ENCODE assay signal across 15 cellular contexts in genomic region chr9:138024131-138024530, GRCh38.
A peak's percentile ranks its signal among the peaks of the same experiment; 100 is the strongest.
DNase-seq lines count a peak whose midpoint lies in the region; ATAC-seq and TF ChIP-seq lines count a peak whose summit lies in the region.
"Had no signal": no experiment of that assay in that cellular context is flagged by ENCODE, and none has a peak within 500 bp of the region (broad histone marks: within the 10 kb centered on the region; RNA-seq: fewer than 3 reads in every experiment).

No MANE protein-coding gene starts in this region.

- H2AFZ ChIP-seq in GM23338 (peak overlapping the region; percentile 86), parathyroid adenoma (peak overlapping the region; percentile 69)
- H2AFZ ChIP-seq: GM23248 had no signal

- H3K4me2 ChIP-seq in GM23338 (peak overlapping the region; percentile 79), parathyroid adenoma (ENCODE audit: low read length) (peak overlapping the region; percentile 37)

- H3K36me3 Mint-ChIP-seq in GM23338 (ENCODE audit: low read depth), result peaks cover 22% of the 10 kb centered on the region
- H3K36me3 Mint-ChIP-seq: activated naive CD4-positive, alpha-beta T cell treated with anti-CD3 and anti-CD28 coated beads, Interleukin-2, amount 50 U/mL, for 24 hours had no signal

- H3K27me3 ChIP-seq in GM23338 (ENCODE audit: insufficient read depth) (peaks cover 8% of the 10 kb centered on the region), Panc1 (ENCODE audit: control insufficient read depth, insufficient read depth, low read length) (no peaks in the 10 kb centered on the region), iPS-18a (ENCODE audit: control insufficient read depth, insufficient read depth, low read length) (peaks cover 29% of the 10 kb centered on the region), parathyroid adenoma (ENCODE audit: control insufficient read depth, insufficient read depth, low read length) (no peaks in the 10 kb centered on the region)

- no peaks in the 10 kb centered on the region for H3K36me3 ChIP-seq in GM23338 (ENCODE audit: insufficient read depth)
- H3K36me3 ChIP-seq in Panc1 (ENCODE audit: control insufficient read depth, insufficient read depth, low read length), result no peaks in the 10 kb centered on the region
- H3K36me3 ChIP-seq in iPS-18a (ENCODE audit: control insufficient read depth, low read depth, low read length), result peaks cover 4% of the 10 kb centered on the region
- H3K36me3 ChIP-seq in parathyroid adenoma (ENCODE audit: control insufficient read depth, insufficient read depth, low read length), result no peaks in the 10 kb centered on the region
- H3K36me3 ChIP-seq: brain microvascular endothelial cell had no signal

- CTCF ChIA-PET in Panc1 (lab: Charles Lee), result no interaction called here

- H3K4me1 ChIP-seq in GM23338 (ENCODE audit: insufficient read depth) (no peaks in the 10 kb centered on the region), Panc1 (ENCODE audit: control insufficient read depth, insufficient read depth, low read length) (no peaks in the 10 kb centered on the region), iPS-18a (ENCODE audit: control insufficient read depth, low read depth, low read length) (no peaks in the 10 kb centered on the region), parathyroid adenoma (no peaks in the 10 kb centered on the region)

- no peaks in the 10 kb centered on the region; the same call in 1 of the 2 replicates for H3F3A ChIP-seq in GM23338 (replicated peaks; ENCODE audit: low read depth)

- no peak overlapping the region; the same call in 1 of the 2 replicates for H3K27ac Mint-ChIP-seq in GM23338
- H3K27ac Mint-ChIP-seq: activated naive CD4-positive, alpha-beta T cell treated with anti-CD3 and anti-CD28 coated beads, Interleukin-2, amount 50 U/mL, for 24 hours had no signal

- peaks cover 3% of the 10 kb centered on the region for H3K4me1 Mint-ChIP-seq in GM23338
- H3K4me1 Mint-ChIP-seq: activated naive CD4-positive, alpha-beta T cell treated with anti-CD3 and anti-CD28 coated beads, Interleukin-2, amount 50 U/mL, for 24 hours had no signal

- H3K4me3 Mint-ChIP-seq in GM23338, result peak overlapping the region; percentile 72
- H3K4me3 Mint-ChIP-seq: activated naive CD4-positive, alpha-beta T cell treated with anti-CD3 and anti-CD28 coated beads, Interleukin-2, amount 50 U/mL, for 24 hours had no signal

- H3K27ac ChIP-seq in GM23338 (ENCODE audit: low read depth) (no peak overlapping the region), Panc1 (ENCODE audit: low read length) (no peak overlapping the region), iPS-18a (ENCODE audit: low read length) (no peak overlapping the region), parathyroid adenoma (no peak overlapping the region)
- H3K27ac ChIP-seq: brain microvascular endothelial cell, GM23248 had no signal

- H4K20me1 ChIP-seq in GM23338 (replicated peaks; ENCODE audit: insufficient read depth), result no peaks in the 10 kb centered on the region

- no peaks in the 10 kb centered on the region for H3K9me3 Mint-ChIP-seq in GM23338
- H3K9me3 Mint-ChIP-seq: activated naive CD4-positive, alpha-beta T cell treated with anti-CD3 and anti-CD28 coated beads, Interleukin-2, amount 50 U/mL, for 24 hours had no signal

- peaks cover 11% of the 10 kb centered on the region for H3K27me3 Mint-ChIP-seq in GM23338 (ENCODE audit: insufficient read depth, low read depth, poor library complexity)

- H3K9ac ChIP-seq in iPS-18a (ENCODE audit: low read length) (no peak overlapping the region), parathyroid adenoma (no peak overlapping the region)
- H3K9ac ChIP-seq: GM23248 had no signal

- DNase-seq in GM23338 (ENCODE audit: low spot score) (no peak), Panc1 (ENCODE audit: low read depth, low spot score) (no peak), EL (no peak), NCI-H510A (lab: John Stamatoyannopoulos, UW) (no peak)
- DNase-seq in stimulated activated CD8-positive, alpha-beta memory T cell treated with anti-CD3 and anti-CD28 coated beads, Interleukin-4, amount 100 ng/mL, for 48 hours, result no peak
- DNase-seq: activated CD4-positive, alpha-beta T cell treated with anti-CD3 and anti-CD28 coated beads for 48 hours; brain microvascular endothelial cell; GM23248; Karpas-422; NCI-H1105 treated with DMSO at 0.1 percent for 48 hours; NCI-H748 treated with DMSO at 0.1 percent for 48 hours; stimulated activated CD4-positive, alpha-beta T cell treated with anti-CD3 and anti-CD28 coated beads, Interleukin-4, amount 100 ng/mL, for 1 hour had no signal

- peaks cover 3% of the 10 kb centered on the region for H3K79me2 ChIP-seq in GM23338 (replicated peaks; ENCODE audit: insufficient read depth)
- H3K79me2 ChIP-seq in parathyroid adenoma, result no peaks in the 10 kb centered on the region

- POLR2A ChIA-PET in Panc1 (lab: Charles Lee), result no interaction called here

- intact Hi-C loops in Panc1 (cut with micrococcal nuclease; ENCODE audit: unreplicated experiment), result no loop called here

- no peaks in the 10 kb centered on the region for H3K9me2 ChIP-seq in GM23338 (ENCODE audit: insufficient read depth)

- H3K4me3 ChIP-seq in GM23338 (peak overlapping the region; percentile 57), Panc1 (ENCODE audit: low read depth in 2 of 2, low read length in 2 of 2) (peak overlapping the region; percentile 30 to 34; a peak in 3 of 4 replicates), iPS-18a (ENCODE audit: low read length) (peak overlapping the region; percentile 50), parathyroid adenoma (ENCODE audit: low read depth, low read length) (peak overlapping the region; percentile 23)
- H3K4me3 ChIP-seq: GM23248 had no signal

- no peaks in the 10 kb centered on the region for H3K9me3 ChIP-seq in Panc1 (ENCODE audit: control insufficient read depth, insufficient read depth, low read depth, low read length)
- no peaks in the 10 kb centered on the region for H3K9me3 ChIP-seq in iPS-18a (ENCODE audit: control insufficient read depth, low read depth, low read length)
- no peaks in the 10 kb centered on the region for H3K9me3 ChIP-seq in parathyroid adenoma (ENCODE audit: control insufficient read depth, low read length)

- TF ChIP-seq CTCF in GM23338 (conservative IDR thresholded peaks at IDR 0.05; ENCODE audit: low read depth in 2 of 2) (no peak), Panc1 (IDR thresholded peaks at IDR 0.05) (no peak), parathyroid adenoma (IDR thresholded peaks at IDR 0.05) (no peak)

- in situ Hi-C loops in Panc1 (cut with HindIII; ENCODE audit: low pct_unique_long_range_greater_than_20kb, low sequenced_read_pairs), result no loop called here

- no peak for ATAC-seq in GM23338
- ATAC-seq in Panc1, result no peak

- BruUV-seq in Panc1 (replicated peaks; lab: Mats Ljungman, UMichigan), result no TSS peak

TF ChIP-seq in GM23338, 12 proteins besides CTCF, POLR2A, EP300 and RAD21:
- TF ChIP-seq EZH2 (IDR thresholded peaks at IDR 0.05; ENCODE audit: low read depth, unreplicated experiment) (no peak), EZH2phosphoT487 (IDR thresholded peaks at IDR 0.05; ENCODE audit: unreplicated experiment) (no peak), CREB1 (CRISPR knock-in tag; IDR thresholded peaks at IDR 0.05; ENCODE audit: low read depth) (no peak), STAT1 (IDR thresholded peaks at IDR 0.05; ENCODE audit: unreplicated experiment) (no peak), POLR2AphosphoS5 (IDR thresholded peaks at IDR 0.05; ENCODE audit: low read depth) (no peak)
TF ChIP-seq in GM23338: peak in this region for 0.
